27 cellular contexts compared by ENCODE assay signal in the genomic region with DNA sequence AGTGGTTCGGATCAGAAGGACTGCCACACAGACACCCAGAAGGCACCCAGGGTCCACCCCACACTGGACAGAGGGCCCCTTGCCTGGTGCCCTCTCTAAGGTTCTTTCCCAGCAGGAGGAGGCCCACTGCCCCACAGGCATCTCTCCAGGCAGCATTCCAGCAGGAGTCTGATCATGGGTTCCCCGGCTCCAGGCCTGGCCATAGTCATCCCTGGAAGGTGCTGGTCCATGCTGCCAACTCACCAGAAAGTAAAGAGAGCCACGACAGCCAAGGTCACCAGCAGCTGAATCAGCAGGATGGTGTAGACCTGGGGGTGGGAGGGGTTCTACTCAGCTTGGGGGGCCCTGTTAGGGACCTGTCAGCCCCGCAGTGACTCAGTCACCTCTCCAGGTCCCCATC. TPM values are rescaled to one million over a fixed set of nuclear protein-coding genes. Genes with fewer than 3 reads are reported as not detected.
"Had no signal": no experiment of that assay in that cellular context is flagged by ENCODE, and none has a peak within 500 bp of the region (broad histone marks: within the 10 kb centered on the region; RNA-seq: fewer than 3 reads in every experiment).

No MANE protein-coding gene starts in this region.

- H3K4me3 ChIP-seq: ascending aorta, colonic mucosa, dorsolateral prefrontal cortex, esophagus muscularis mucosa, ovary, psoas muscle, right atrium auricular region, tibial artery had no signal

- H3K9me3 ChIP-seq: ascending aorta, colonic mucosa, esophagus muscularis mucosa, neutrophil, ovary, psoas muscle, right atrium auricular region, tibial artery had no signal

- DNase-seq: activated CD4-positive, alpha-beta T cell treated with anti-CD3 and anti-CD28 coated beads, Interleukin-2, amount 10 ng/mL, durations not matched to agents 7 days and 5 days; activated CD4-positive, CD25-positive, alpha-beta regulatory T cell treated with anti-CD3 and anti-CD28 coated beads, Interleukin-2, amount 50 U/mL, for 72 hours; activated CD8-positive, alpha-beta memory T cell treated with anti-CD3 and anti-CD28 coated beads, Interleukin-2, amount 10 ng/mL, durations not matched to agents 7 days and 5 days; activated CD8-positive, alpha-beta T cell treated with anti-CD3 and anti-CD28 coated beads for 36 hours; activated effector memory CD4-positive, alpha-beta T cell treated with anti-CD3 and anti-CD28 coated beads, Interleukin-2, amount 50 U/mL, for 16 hours; activated naive CD4-positive, alpha-beta T cell treated with anti-CD3 and anti-CD28 coated beads, Interleukin-2, amount 50 U/mL, for 16 hours; activated naive CD8-positive, alpha-beta T cell treated with anti-CD3 and anti-CD28 coated beads, Interleukin-2, amount 50 U/mL, for 24 hours; activated T-cell treated with anti-CD3 and anti-CD28 coated beads for 4 hours; colonic mucosa; dorsolateral prefrontal cortex; effector memory CD8-positive, alpha-beta T cell; hippocampal formation; stimulated activated CD4-positive, alpha-beta T cell treated with anti-CD3 and anti-CD28 coated beads, Interleukin-12 subunit alpha, Interleukin-12 subunit beta, amount 100 ng/mL, for 4 hours; stimulated activated CD4-positive, alpha-beta T cell treated with anti-CD3 and anti-CD28 coated beads, Interleukin-4, amount 100 ng/mL, for 4 hours; stimulated activated naive CD8-positive, alpha-beta T cell treated with anti-CD3 and anti-CD28 coated beads, Interleukin-15, amount 100 ng/mL, for 72 hours; tibial artery; WERI-Rb-1 had no signal

- H3K27ac ChIP-seq: ascending aorta, colonic mucosa, esophagus muscularis mucosa, neutrophil, ovary, psoas muscle, right atrium auricular region, tibial artery, WERI-Rb-1 had no signal

- H3K27me3 ChIP-seq: ascending aorta, colonic mucosa, dorsolateral prefrontal cortex, ovary, right atrium auricular region had no signal

- ATAC-seq: activated CD8-positive, alpha-beta memory T cell treated with anti-CD3 and anti-CD28 coated beads, Interleukin-2, amount 10 ng/mL, durations not matched to agents 7 days and 5 days; activated CD8-positive, alpha-beta T cell treated with anti-CD3 and anti-CD28 coated beads for 36 hours; activated naive CD8-positive, alpha-beta T cell treated with anti-CD3 and anti-CD28 coated beads, Interleukin-2, amount 50 U/mL, for 24 hours; effector memory CD8-positive, alpha-beta T cell; natural killer cell treated with Interleukin-12 subunit alpha and Interleukin-12 subunit beta and Interleukin-15 and Interleukin-18, amount 100 ng/mL, for 72 hours; psoas muscle; stimulated activated naive CD8-positive, alpha-beta T cell treated with anti-CD3 and anti-CD28 coated beads, Interleukin-15, amount 100 ng/mL, for 72 hours had no signal

- H3K4me1 ChIP-seq: ascending aorta, colonic mucosa, esophagus muscularis mucosa, psoas muscle, right atrium auricular region had no signal

- H3K36me3 ChIP-seq: ascending aorta, colonic mucosa, esophagus muscularis mucosa, neutrophil, ovary, right atrium auricular region, tibial artery, WERI-Rb-1 had no signal

RNA-seq across cellular contexts. Expression of gene AQP2, which starts 53.3 kb away (rescaled TPM):
- total RNA-seq: activated CD4-positive, alpha-beta T cell treated with anti-CD3 and anti-CD28 coated beads, Interleukin-2, amount 10 ng/mL, durations not matched to agents 7 days and 5 days; activated CD8-positive, alpha-beta memory T cell treated with anti-CD3 and anti-CD28 coated beads, Interleukin-2, amount 10 ng/mL, durations not matched to agents 7 days and 5 days; activated CD8-positive, alpha-beta T cell treated with anti-CD3 and anti-CD28 coated beads for 36 hours; ascending aorta; colonic mucosa; dorsolateral prefrontal cortex; esophagus muscularis mucosa; frontal cortex; liver; natural killer cell treated with Interleukin-12 subunit alpha and Interleukin-12 subunit beta and Interleukin-15 and Interleukin-18, amount 100 ng/mL, for 72 hours; psoas muscle; skeletal muscle tissue had no signal
- polyA plus RNA-seq: liver, psoas muscle had no signal
